ENCODE assay signal across 1 cellular context in genomic region chr19:14048439-14049153, GRCh38.
TF ChIP-seq lines count a peak whose summit lies in the region.

No MANE protein-coding gene starts in this region.

TF ChIP-seq in K562, 482 proteins besides CTCF, POLR2A, EP300 and RAD21 (continued from another document):
- TF ChIP-seq RREB1 (CRISPR knock-in tag; IDR thresholded peaks at IDR 0.05), result no peak
- no peak for TF ChIP-seq MBD1 (CRISPR knock-in tag; IDR thresholded peaks at IDR 0.05)
- TF ChIP-seq TRIM24 (IDR thresholded peaks at IDR 0.05), result peak in 1 of 2 experiments; percentile 41; a peak in 1 of 4 replicates
- TF ChIP-seq HMBOX1 (IDR thresholded peaks at IDR 0.05), result no peak
- TF ChIP-seq ZNF408 (CRISPR knock-in tag; IDR thresholded peaks at IDR 0.05; ENCODE audit: low read depth), result no peak
- TF ChIP-seq ATF2 (CRISPR knock-in tag; IDR thresholded peaks at IDR 0.05), result no peak
- no peak for TF ChIP-seq THRA (IDR thresholded peaks at IDR 0.05)
- TF ChIP-seq, protein P1, sequence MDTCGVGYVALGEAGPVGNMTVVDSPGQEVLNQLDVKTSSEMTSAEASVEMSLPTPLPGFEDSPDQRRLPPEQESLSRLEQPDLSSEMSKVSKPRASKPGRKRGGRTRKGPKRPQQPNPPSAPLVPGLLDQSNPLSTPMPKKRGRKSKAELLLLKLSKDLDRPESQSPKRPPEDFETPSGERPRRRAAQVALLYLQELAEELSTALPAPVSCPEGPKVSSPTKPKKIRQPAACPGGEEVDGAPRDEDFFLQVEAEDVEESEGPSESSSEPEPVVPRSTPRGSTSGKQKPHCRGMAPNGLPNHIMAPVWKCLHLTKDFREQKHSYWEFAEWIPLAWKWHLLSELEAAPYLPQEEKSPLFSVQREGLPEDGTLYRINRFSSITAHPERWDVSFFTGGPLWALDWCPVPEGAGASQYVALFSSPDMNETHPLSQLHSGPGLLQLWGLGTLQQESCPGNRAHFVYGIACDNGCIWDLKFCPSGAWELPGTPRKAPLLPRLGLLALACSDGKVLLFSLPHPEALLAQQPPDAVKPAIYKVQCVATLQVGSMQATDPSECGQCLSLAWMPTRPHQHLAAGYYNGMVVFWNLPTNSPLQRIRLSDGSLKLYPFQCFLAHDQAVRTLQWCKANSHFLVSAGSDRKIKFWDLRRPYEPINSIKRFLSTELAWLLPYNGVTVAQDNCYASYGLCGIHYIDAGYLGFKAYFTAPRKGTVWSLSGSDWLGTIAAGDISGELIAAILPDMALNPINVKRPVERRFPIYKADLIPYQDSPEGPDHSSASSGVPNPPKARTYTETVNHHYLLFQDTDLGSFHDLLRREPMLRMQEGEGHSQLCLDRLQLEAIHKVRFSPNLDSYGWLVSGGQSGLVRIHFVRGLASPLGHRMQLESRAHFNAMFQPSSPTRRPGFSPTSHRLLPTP (IDR thresholded peaks at IDR 0.05; ENCODE audit: borderline replicate concordance, extremely low read depth, insufficient read length), result no peak
- 0 out of 2 replicates have a peak, but pooled peaks have one; percentile 37 for TF ChIP-seq HCFC1 (IDR thresholded peaks at IDR 0.05; ENCODE audit: low read depth, low read length)
- no peak for TF ChIP-seq PCBP2 (IDR thresholded peaks at IDR 0.05; ENCODE audit: low read depth, low read length, poor library complexity, severe bottlenecking)
- no peak for TF ChIP-seq ILF3 (IDR thresholded peaks at IDR 0.05; ENCODE audit: borderline replicate concordance)
- TF ChIP-seq CHD7 (IDR thresholded peaks at IDR 0.05; ENCODE audit: low read depth, low read length), result no peak
- TF ChIP-seq SMC3 (conservative IDR thresholded peaks at IDR 0.05; ENCODE audit: insufficient read depth, low read depth, low read length), result peak; percentile 38; the same call in 1 of the 2 replicates
- no peak for TF ChIP-seq HLTF (IDR thresholded peaks at IDR 0.05)
- no peak for TF ChIP-seq KDM2B (CRISPR knock-in tag; IDR thresholded peaks at IDR 0.05)
- peak; percentile 48 for TF ChIP-seq KLF16 (IDR thresholded peaks at IDR 0.05)
TF ChIP-seq in K562: peak in this region for 20.
